ENCODE assay signal across 12 cellular contexts in genomic region chrX:115957862-115958490, GRCh38.
DNase-seq lines count a peak whose midpoint lies in the region; ATAC-seq and TF ChIP-seq lines count a peak whose summit lies in the region.
"Had no signal": no experiment of that assay in that cellular context is flagged by ENCODE, and none has a peak within 500 bp of the region (broad histone marks: within the 10 kb centered on the region; RNA-seq: fewer than 3 reads in every experiment).

No MANE protein-coding gene starts in this region.

- no peaks in the 10 kb centered on the region for H3K4me1 Mint-ChIP-seq in osteocyte (ENCODE audit: unreplicated experiment)
- H3K4me1 Mint-ChIP-seq: naive B cell; stimulated activated memory B cell treated with anti-CD40 and anti-IgM and Interleukin-4, amounts not matched to agents 10 μg/mL and 1 μg/mL and 100 μg/mL, for 72 hours had no signal

- peak overlapping the region; percentile 40 for H3K4me2 ChIP-seq in OCI-LY3 (ENCODE audit: low read length)

- H3K4me3 ChIP-seq in OCI-LY3 (ENCODE audit: low read length) (0 out of 2 replicates have a peak overlapping the region, but pooled peaks have one; percentile 18), esophagus muscularis mucosa (no peak overlapping the region)

- TF ChIP-seq EP300 in esophagus muscularis mucosa (IDR thresholded peaks at IDR 0.05), result no peak

- intact Hi-C loops in left colon (cut with DNase I, micrococcal nuclease) (no loop called here), esophagus muscularis mucosa (cut with DNase I) (no loop called here)

- no peak overlapping the region for H3K27ac Mint-ChIP-seq in osteocyte (ENCODE audit: unreplicated experiment)
- H3K27ac Mint-ChIP-seq: stimulated activated memory B cell treated with anti-CD40 and anti-IgM and Interleukin-4, amounts not matched to agents 10 μg/mL and 1 μg/mL and 100 μg/mL, for 72 hours had no signal

- DNase-seq in DMS53 treated with DMSO at 0.1 percent for 48 hours (lab: John Stamatoyannopoulos, UW; ENCODE audit: unreplicated experiment) (peak; percentile 31), left colon (no peak), esophagus muscularis mucosa (ENCODE audit: extremely low spot score) (no peak), osteocyte (ENCODE audit: extremely low spot score, unreplicated experiment) (no peak)
- no peak for DNase-seq in stimulated activated CD4-positive, alpha-beta T cell treated with anti-CD3 and anti-CD28 coated beads, Interleukin-4, amount 100 ng/mL, for 24 hours
- DNase-seq: DMS79, GOT3, naive B cell had no signal

- TF ChIP-seq POLR2A in esophagus muscularis mucosa (IDR thresholded peaks at IDR 0.05; ENCODE audit: low read depth), result no peak

- H3K9ac ChIP-seq in OCI-LY3 (ENCODE audit: low read length), result no peak overlapping the region

- H4K20me1 ChIP-seq in OCI-LY3 (ENCODE audit: insufficient read depth, low read length), result no peaks in the 10 kb centered on the region

- H3K36me3 ChIP-seq in OCI-LY3 (replicated peaks; ENCODE audit: low read depth, low read length), result no peaks in the 10 kb centered on the region
- no peaks in the 10 kb centered on the region for H3K36me3 ChIP-seq in esophagus muscularis mucosa

- no peaks in the 10 kb centered on the region for H3K9me3 ChIP-seq in OCI-LY3 (ENCODE audit: insufficient read depth, low read length)
- no peaks in the 10 kb centered on the region for H3K9me3 ChIP-seq in esophagus muscularis mucosa

- H3K4me1 ChIP-seq in OCI-LY3 (ENCODE audit: low read length) (0 out of 2 replicates have a peak, but pooled peaks cover 7% of the 10 kb centered on the region), esophagus muscularis mucosa (no peaks in the 10 kb centered on the region)

- H3K27ac ChIP-seq in OCI-LY3 (ENCODE audit: low read length), result no peak overlapping the region
- H3K27ac ChIP-seq in esophagus muscularis mucosa (replicated peaks in 1 of 4), result no peak overlapping the region

- H3K79me2 ChIP-seq in OCI-LY3 (ENCODE audit: low read length), result no peaks in the 10 kb centered on the region

- H3K36me3 Mint-ChIP-seq in osteocyte (ENCODE audit: unreplicated experiment), result no peaks in the 10 kb centered on the region
- H3K36me3 Mint-ChIP-seq: naive B cell; stimulated activated memory B cell treated with anti-CD40 and anti-IgM and Interleukin-4, amounts not matched to agents 10 μg/mL and 1 μg/mL and 100 μg/mL, for 72 hours had no signal

- peaks cover 9% of the 10 kb centered on the region for H3K9me3 Mint-ChIP-seq in osteocyte (ENCODE audit: unreplicated experiment)
- H3K9me3 Mint-ChIP-seq: stimulated activated memory B cell treated with anti-CD40 and anti-IgM and Interleukin-4, amounts not matched to agents 10 μg/mL and 1 μg/mL and 100 μg/mL, for 72 hours had no signal

- H3K27me3 Mint-ChIP-seq in osteocyte (ENCODE audit: unreplicated experiment), result no peaks in the 10 kb centered on the region
- H3K27me3 Mint-ChIP-seq: stimulated activated memory B cell treated with anti-CD40 and anti-IgM and Interleukin-4, amounts not matched to agents 10 μg/mL and 1 μg/mL and 100 μg/mL, for 72 hours had no signal

- peak overlapping the region; percentile 1; the same call in 1 of the 2 replicates for H2AFZ ChIP-seq in OCI-LY3 (ENCODE audit: low read depth, low read length)

- no peak overlapping the region for H3K4me3 Mint-ChIP-seq in osteocyte (ENCODE audit: unreplicated experiment)
- H3K4me3 Mint-ChIP-seq: naive B cell; stimulated activated memory B cell treated with anti-CD40 and anti-IgM and Interleukin-4, amounts not matched to agents 10 μg/mL and 1 μg/mL and 100 μg/mL, for 72 hours had no signal

- H3K27me3 ChIP-seq in OCI-LY3 (ENCODE audit: low read depth, low read length) (no peaks in the 10 kb centered on the region), esophagus muscularis mucosa (no peaks in the 10 kb centered on the region)

- 63% methylated on average over 9 of the region's 11 CpGs for WGBS in esophagus muscularis mucosa

- TF ChIP-seq CTCF in OCI-LY3 (IDR thresholded peaks at IDR 0.05; ENCODE audit: low read depth, low read length) (peak; percentile 23; the same call in 1 of the 2 replicates), esophagus muscularis mucosa (IDR thresholded peaks at IDR 0.05) (no peak), osteocyte (IDR thresholded peaks at IDR 0.05) (no peak)

- ATAC-seq in HG02885 (IDR thresholded peaks at IDR 0.05; ENCODE audit: poor library complexity, unreplicated experiment) (peak; percentile 51), left colon (peak; percentile 21), GM18519 (IDR thresholded peaks at IDR 0.05; ENCODE audit: low FRiP score, unreplicated experiment) (no peak)
- ATAC-seq: stimulated activated memory B cell treated with anti-CD40 and anti-IgM and Interleukin-4, amounts not matched to agents 10 μg/mL and 1 μg/mL and 100 μg/mL, for 72 hours had no signal
